In the genomic region with DNA sequence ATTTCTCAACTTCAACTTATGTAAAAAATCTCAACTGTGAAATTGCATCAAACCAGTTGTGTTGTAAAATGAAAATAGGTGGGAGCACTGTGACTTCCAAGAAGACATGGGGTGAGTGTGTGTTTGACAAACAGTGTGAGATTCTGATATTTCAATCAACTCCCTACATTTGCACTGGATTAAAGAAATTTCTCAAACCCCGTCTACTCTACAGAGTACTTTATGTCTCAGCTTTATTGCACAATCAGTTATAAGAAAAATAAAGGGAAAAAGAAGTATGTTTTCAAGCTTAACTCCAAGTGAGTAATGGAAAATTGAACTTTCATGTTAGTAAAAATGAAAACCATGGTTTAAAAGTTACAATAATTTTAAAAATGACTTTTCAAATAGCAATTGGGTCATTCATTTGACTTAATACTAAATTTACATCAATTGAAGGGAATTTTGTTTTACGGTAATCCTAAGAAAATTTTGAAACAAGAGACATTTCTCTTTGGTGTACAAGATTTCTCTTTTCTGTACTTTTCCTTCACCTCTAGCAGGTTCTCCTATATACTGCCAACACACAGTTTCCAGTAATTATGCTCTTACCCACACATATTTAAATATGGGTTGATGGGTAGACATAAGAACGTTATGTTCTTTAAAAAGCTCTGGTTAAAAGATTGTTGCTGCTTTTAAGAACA, we compare ENCODE assay signal across 1 cellular context.
TF ChIP-seq lines count a peak whose summit lies in the region.

No MANE protein-coding gene starts in this region.

TF ChIP-seq in K562, 482 proteins besides CTCF, POLR2A, EP300 and RAD21 (continued from another document):
- TF ChIP-seq, protein P1, sequence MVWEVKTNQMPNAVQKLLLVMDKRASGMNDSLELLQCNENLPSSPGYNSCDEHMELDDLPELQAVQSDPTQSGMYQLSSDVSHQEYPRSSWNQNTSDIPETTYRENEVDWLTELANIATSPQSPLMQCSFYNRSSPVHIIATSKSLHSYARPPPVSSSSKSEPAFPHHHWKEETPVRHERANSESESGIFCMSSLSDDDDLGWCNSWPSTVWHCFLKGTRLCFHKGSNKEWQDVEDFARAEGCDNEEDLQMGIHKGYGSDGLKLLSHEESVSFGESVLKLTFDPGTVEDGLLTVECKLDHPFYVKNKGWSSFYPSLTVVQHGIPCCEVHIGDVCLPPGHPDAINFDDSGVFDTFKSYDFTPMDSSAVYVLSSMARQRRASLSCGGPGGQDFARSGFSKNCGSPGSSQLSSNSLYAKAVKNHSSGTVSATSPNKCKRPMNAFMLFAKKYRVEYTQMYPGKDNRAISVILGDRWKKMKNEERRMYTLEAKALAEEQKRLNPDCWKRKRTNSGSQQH (CRISPR knock-in tag; IDR thresholded peaks at IDR 0.05), result no peak
- TF ChIP-seq PPARD (CRISPR knock-in tag; IDR thresholded peaks at IDR 0.05) (no peak), CEBPB (tag; IDR thresholded peaks at IDR 0.05) (peak; percentile 65)
TF ChIP-seq in K562: peak in this region for 2.
